ENCODE assay signal across 23 cellular contexts in genomic region chr17:12619444-12620199, GRCh38. TPM values are rescaled to one million over a fixed set of nuclear protein-coding genes. Genes with fewer than 3 reads are reported as not detected.
DNase-seq lines count a peak whose midpoint lies in the region; ATAC-seq and TF ChIP-seq lines count a peak whose summit lies in the region.
"Had no signal": no experiment of that assay in that cellular context is flagged by ENCODE, and none has a peak within 500 bp of the region (broad histone marks: within the 10 kb centered on the region; RNA-seq: fewer than 3 reads in every experiment).

No MANE protein-coding gene starts in this region.

- intact Hi-C loops in Right ventricle myocardium inferior (cut with DNase I), result no loop called here
- intact Hi-C loops in left cardiac atrium (cut with DNase I), result no loop called here
- intact Hi-C loops in thyroid gland (cut with DNase I), result loop anchor here (10.0 kb wide), 1 partner anchor 75 kb away; no protein-coding TSS in a partner anchor

- no peaks in the 10 kb centered on the region for H3K27me3 Mint-ChIP-seq in chondrocyte (ENCODE audit: low read depth)
- no peaks in the 10 kb centered on the region for H3K27me3 Mint-ChIP-seq in activated CD4-positive, alpha-beta T cell treated with anti-CD3 and anti-CD28 coated beads, Interleukin-2, amount 10 ng/mL, durations not matched to agents 7 days and 5 days
- H3K27me3 Mint-ChIP-seq: activated CD4-positive, alpha-beta memory T cell treated with anti-CD3 and anti-CD28 coated beads, Interleukin-2, amount 10 ng/mL, durations not matched to agents 7 days and 5 days had no signal

- no peak overlapping the region for H3K18ac ChIP-seq in mesendoderm (ENCODE audit: low read length)

- no peaks in the 10 kb centered on the region for H3K9me3 ChIP-seq in thyroid gland
- H3K9me3 ChIP-seq: thoracic aorta had no signal

- no peak for TF ChIP-seq POLR2A in thyroid gland (IDR thresholded peaks at IDR 0.05)

- no peak overlapping the region for H3K4me3 Mint-ChIP-seq in chondrocyte (ENCODE audit: unreplicated experiment)
- no peak overlapping the region for H3K4me3 Mint-ChIP-seq in activated CD4-positive, alpha-beta T cell treated with anti-CD3 and anti-CD28 coated beads, Interleukin-2, amount 10 ng/mL, durations not matched to agents 7 days and 5 days
- H3K4me3 Mint-ChIP-seq: activated CD4-positive, alpha-beta memory T cell treated with anti-CD3 and anti-CD28 coated beads, Interleukin-2, amount 10 ng/mL, durations not matched to agents 7 days and 5 days; activated naive CD8-positive, alpha-beta T cell treated with anti-CD3 and anti-CD28 coated beads for 36 hours; activated T-cell treated with anti-CD3 and anti-CD28 coated beads, Interleukin-2, amount 50 U/mL, for 72 hours; CD14-positive monocyte; central memory CD8-positive, alpha-beta T cell had no signal

- H3K4me2 ChIP-seq in mesendoderm (ENCODE audit: low read length), result no peak overlapping the region

- ATAC-seq in Right ventricle myocardium inferior, result no peak
- ATAC-seq in left cardiac atrium, result no peak
- ATAC-seq: activated T-cell treated with anti-CD3 and anti-CD28 coated beads, Interleukin-2, amount 50 U/mL, for 72 hours; HCT116 had no signal

- no peak overlapping the region for H4K8ac ChIP-seq in mesendoderm (ENCODE audit: low read depth, low read length)

- H3K4me1 ChIP-seq in mesendoderm (ENCODE audit: control insufficient read depth, low read depth, low read length) (no peaks in the 10 kb centered on the region), thyroid gland (no peaks in the 10 kb centered on the region)
- H3K4me1 ChIP-seq: parathyroid adenoma had no signal

- peaks cover 32% of the 10 kb centered on the region for H3K4me1 Mint-ChIP-seq in chondrocyte (ENCODE audit: low read depth)
- no peaks in the 10 kb centered on the region for H3K4me1 Mint-ChIP-seq in activated CD4-positive, alpha-beta T cell treated with anti-CD3 and anti-CD28 coated beads, Interleukin-2, amount 10 ng/mL, durations not matched to agents 7 days and 5 days
- H3K4me1 Mint-ChIP-seq: activated CD4-positive, alpha-beta memory T cell treated with anti-CD3 and anti-CD28 coated beads, Interleukin-2, amount 10 ng/mL, durations not matched to agents 7 days and 5 days; activated naive CD8-positive, alpha-beta T cell treated with anti-CD3 and anti-CD28 coated beads for 36 hours; CD14-positive monocyte; central memory CD8-positive, alpha-beta T cell had no signal

- H3K9me3 Mint-ChIP-seq in chondrocyte (ENCODE audit: low read depth), result no peaks in the 10 kb centered on the region
- peaks cover 8% of the 10 kb centered on the region for H3K9me3 Mint-ChIP-seq in activated CD4-positive, alpha-beta T cell treated with anti-CD3 and anti-CD28 coated beads, Interleukin-2, amount 10 ng/mL, durations not matched to agents 7 days and 5 days
- H3K9me3 Mint-ChIP-seq: activated naive CD8-positive, alpha-beta T cell treated with anti-CD3 and anti-CD28 coated beads for 36 hours had no signal

- CTCF ChIA-PET in activated CD4-positive, alpha-beta T cell treated with anti-CD3 and anti-CD28 coated beads, Interleukin-2, amount 10 ng/mL, durations not matched to agents 7 days and 5 days (lab: Charles Lee), result no interaction called here

- no peak overlapping the region for H4K5ac ChIP-seq in mesendoderm (ENCODE audit: low read length)

- no peak overlapping the region for H3K56ac ChIP-seq in mesendoderm (ENCODE audit: low read length)

- no peak overlapping the region for H2BK5ac ChIP-seq in mesendoderm (ENCODE audit: low read length)

- peak overlapping the region; percentile 69 for H3K27ac Mint-ChIP-seq in chondrocyte (ENCODE audit: unreplicated experiment)
- no peak overlapping the region for H3K27ac Mint-ChIP-seq in activated CD4-positive, alpha-beta T cell treated with anti-CD3 and anti-CD28 coated beads, Interleukin-2, amount 10 ng/mL, durations not matched to agents 7 days and 5 days
- H3K27ac Mint-ChIP-seq: activated CD4-positive, alpha-beta memory T cell treated with anti-CD3 and anti-CD28 coated beads, Interleukin-2, amount 10 ng/mL, durations not matched to agents 7 days and 5 days; activated naive CD8-positive, alpha-beta T cell treated with anti-CD3 and anti-CD28 coated beads for 36 hours; activated T-cell treated with anti-CD3 and anti-CD28 coated beads, Interleukin-2, amount 50 U/mL, for 72 hours; CD14-positive monocyte had no signal

- no peak overlapping the region for H3K23ac ChIP-seq in mesendoderm (ENCODE audit: low read length)

- H3K27me3 ChIP-seq in mesendoderm (ENCODE audit: insufficient read depth, low read length, poor library complexity), result no peaks in the 10 kb centered on the region
- H3K27me3 ChIP-seq in thyroid gland, result no peaks in the 10 kb centered on the region

- H3K4me3 ChIP-seq in mesendoderm (ENCODE audit: low read length), result no peak overlapping the region
- no peak overlapping the region for H3K4me3 ChIP-seq in thyroid gland (replicated peaks in 1 of 3)
- H3K4me3 ChIP-seq: thoracic aorta had no signal

- no peak overlapping the region for H3K9ac ChIP-seq in mesendoderm (ENCODE audit: low read length)
- H3K9ac ChIP-seq: parathyroid adenoma had no signal

- H3K79me2 ChIP-seq in mesendoderm (ENCODE audit: control insufficient read depth, insufficient read depth, low read length), result no peaks in the 10 kb centered on the region
- H3K79me2 ChIP-seq: parathyroid adenoma had no signal

- H2BK15ac ChIP-seq in mesendoderm (replicated peaks; ENCODE audit: low read depth), result peak overlapping the region; percentile 100

- no peak overlapping the region for H2BK120ac ChIP-seq in mesendoderm (ENCODE audit: low read depth, low read length)

- H3K27ac ChIP-seq in mesendoderm (ENCODE audit: low read depth, low read length) (peak overlapping the region; percentile 18), thyroid gland (no peak overlapping the region)
- H3K27ac ChIP-seq: 22Rv1, parathyroid adenoma had no signal

- no peak for TF ChIP-seq CTCF in chondrocyte (IDR thresholded peaks at IDR 0.05)
- TF ChIP-seq CTCF in thyroid gland (IDR thresholded peaks at IDR 0.05), result no peak

- H3K79me1 ChIP-seq in mesendoderm (ENCODE audit: low read length), result no peaks in the 10 kb centered on the region

- POLR2A ChIA-PET in activated CD4-positive, alpha-beta T cell treated with anti-CD3 and anti-CD28 coated beads, Interleukin-2, amount 10 ng/mL, durations not matched to agents 7 days and 5 days (lab: Charles Lee), result no interaction called here

- WGBS in mesendoderm (ENCODE audit: extremely low coverage, insufficient coverage, low lambda C conversion rate), result no CpG with 5 or more reads among the region's 7 CpGs
- WGBS in thyroid gland, 2 donors, result 65 to 67% methylated on average over 7 of the region's 7 CpGs

- H3K36me3 Mint-ChIP-seq in chondrocyte (ENCODE audit: low read depth), result peaks cover 4% of the 10 kb centered on the region
- H3K36me3 Mint-ChIP-seq in activated CD4-positive, alpha-beta T cell treated with anti-CD3 and anti-CD28 coated beads, Interleukin-2, amount 10 ng/mL, durations not matched to agents 7 days and 5 days (ENCODE audit: low read depth), result no peaks in the 10 kb centered on the region
- H3K36me3 Mint-ChIP-seq: activated naive CD8-positive, alpha-beta T cell treated with anti-CD3 and anti-CD28 coated beads for 36 hours; CD14-positive monocyte had no signal

- H3K4ac ChIP-seq in mesendoderm (ENCODE audit: low read depth, low read length), result no peak overlapping the region

- DNase-seq in Right ventricle myocardium inferior (ENCODE audit: missing footprints), result peak; percentile 37
- no peak for DNase-seq in left cardiac atrium
- DNase-seq in chondrocyte (ENCODE audit: low spot score), result no peak
- DNase-seq in mesendoderm, result no peak
- no peak for DNase-seq in stimulated activated naive CD4-positive, alpha-beta T cell (lab: John Stamatoyannopoulos, UW)
- no peak for DNase-seq in amygdala (lab: John Stamatoyannopoulos, UW)
- DNase-seq in activated CD4-positive, alpha-beta T cell treated with anti-CD3 and anti-CD28 coated beads, Interleukin-2, amount 10 ng/mL, durations not matched to agents 7 days and 5 days, result no peak
- DNase-seq in thyroid gland, result no peak
- DNase-seq: activated CD4-positive, alpha-beta memory T cell treated with anti-CD3 and anti-CD28 coated beads, Interleukin-2, amount 10 ng/mL, durations not matched to agents 7 days and 5 days; activated naive CD8-positive, alpha-beta T cell treated with anti-CD3 and anti-CD28 coated beads for 36 hours; activated T-cell treated with anti-CD3 and anti-CD28 coated beads, Interleukin-2, amount 50 U/mL, for 72 hours; foreskin melanocyte; NCI-H1694 treated with DMSO at 0.1 percent for 48 hours; NK-92 treated with Interleukin-12 subunit alpha and Interleukin-12 subunit beta, amount 100 ng/mL, for 24 hours; small intestine; T-helper 1 cell had no signal

- H3K36me3 ChIP-seq in mesendoderm (ENCODE audit: control insufficient read depth, insufficient read depth, low read length) (no peaks in the 10 kb centered on the region), thyroid gland (no peaks in the 10 kb centered on the region)
- H3K36me3 ChIP-seq: thoracic aorta had no signal

- H2AK5ac ChIP-seq in mesendoderm (ENCODE audit: low read length), result no peak overlapping the region

RNA-seq across cellular contexts. Expression of gene MYOCD, which starts 46.1 kb away (rescaled TPM):
- total RNA-seq in Right ventricle myocardium inferior (37.6 TPM), left cardiac atrium (10 to 100 TPM; 36.0 to 38.7 TPM), chondrocyte (0.73 to 12.9 TPM (median 11.9 TPM) in 3 replicates), thyroid gland (1 to 10 TPM in 2 of 4 donors, under 1 TPM in 2; 0.29 to 1.9 (median 0.98) TPM)
- 1.9 TPM for polyA plus RNA-seq in mesendoderm (2013, experiment 1 of 2)
- 1.8 TPM for polyA plus RNA-seq in mesendoderm (2013, experiment 2 of 2)
- total RNA-seq in activated CD4-positive, alpha-beta T cell treated with anti-CD3 and anti-CD28 coated beads, Interleukin-2, amount 10 ng/mL, durations not matched to agents 7 days and 5 days, result not detected
- total RNA-seq: activated CD4-positive, alpha-beta memory T cell treated with anti-CD3 and anti-CD28 coated beads, Interleukin-2, amount 10 ng/mL, durations not matched to agents 7 days and 5 days; activated naive CD8-positive, alpha-beta T cell treated with anti-CD3 and anti-CD28 coated beads for 36 hours; activated T-cell treated with anti-CD3 and anti-CD28 coated beads, Interleukin-2, amount 50 U/mL, for 72 hours; HT-29 had no signal
- polyA plus RNA-seq: CD14-positive monocyte had no signal
